In genomic region chr14:96686126-96686525, GRCh38 we compare ENCODE assay signal across 8 cellular contexts.
"Had no signal": no experiment of that assay in that cellular context is flagged by ENCODE, and none has a peak within 500 bp of the region (broad histone marks: within the 10 kb centered on the region; RNA-seq: fewer than 3 reads in every experiment).

No MANE protein-coding gene starts in this region.

- H3K4me3 ChIP-seq: GM12878 had no signal

- DNase-seq: GDM1, GF-D8 had no signal

- FAIRE-seq: G401.6, GM12878, GM12891, GM12892, GM18507, GM19239 had no signal

- ATAC-seq: GM12878 had no signal
